Comparison of ENCODE assay signal across 8 cellular contexts in genomic region chr15:41416742-41417417, GRCh38. TPM values are rescaled to one million over a fixed set of nuclear protein-coding genes. Genes with fewer than 3 reads are reported as not detected.
DNase-seq lines count a peak whose midpoint lies in the region; ATAC-seq and TF ChIP-seq lines count a peak whose summit lies in the region.

TSS of gene RTF1 (plus strand) at chr15:41417095. CDS start at chr15:41417116, 21 bp downstream.

- CTCF ChIA-PET in CD4-positive, alpha-beta T cell (lab: Charles Lee): no interaction called here
- CTCF ChIA-PET in activated CD8-positive, alpha-beta memory T cell treated with anti-CD3 and anti-CD28 coated beads for 36 hours (lab: Charles Lee): interaction anchor here (1.6 kb wide), 1 partner anchor 13 kb away, joined by 4 read pairs; no protein-coding TSS in a partner anchor

- ATAC-seq in CD4-positive, alpha-beta T cell (ENCODE audit: poor library complexity): peak; percentile 96
- ATAC-seq in GM19455 (IDR thresholded peaks at IDR 0.05; ENCODE audit: unreplicated experiment): peak; percentile 80

- intact Hi-C loops in CD4-positive, alpha-beta T cell (cut with DNase I, micrococcal nuclease): loop anchor here in 1 of 2 experiments (1.0 to 10.0 kb wide), 9 partner anchors 15 to 1085 kb away; partner anchors contain the start of genes CCDC32, CHP1, EXD1 and GANC

- no peak for TF ChIP-seq CTCF in CD4-positive, alpha-beta T cell (IDR thresholded peaks at IDR 0.05)

- peak; percentile 91 to 99 (median 97) for DNase-seq in CD4-positive, alpha-beta T cell
- DNase-seq in HPDE6-E6E7 (ENCODE audit: extremely low spot score) (peak; percentile 71), NOMO-1 (lab: John Stamatoyannopoulos, UW; ENCODE audit: unreplicated experiment in 2 of 2) (peak; percentile 80 to 87), medulla oblongata (ENCODE audit: extremely low spot score) (peak; percentile 95)
- DNase-seq in effector CD8-positive, alpha-beta T cell (lab: John Stamatoyannopoulos, UW): peak; percentile 93
- peak; percentile 90 to 98 (median 95) for DNase-seq in stimulated activated CD4-positive, alpha-beta T cell treated with anti-CD3 and anti-CD28 coated beads, TNF-alpha, amount 100 ng/mL, for 48 hours (ENCODE audit: low read depth in 3 of 3)

- H3K4me3 Mint-ChIP-seq in CD4-positive, alpha-beta T cell: peak within 1 kb of the TSS; percentile 90

- H3K27ac Mint-ChIP-seq in CD4-positive, alpha-beta T cell: peak within 1 kb of the TSS; percentile 92

- H3K27ac ChIP-seq in CD4-positive, alpha-beta T cell (ENCODE audit: low read depth, low read length): peak within 1 kb of the TSS; percentile 48

- H3K4me1 Mint-ChIP-seq in CD4-positive, alpha-beta T cell (ENCODE audit: low read depth): peaks cover 47% of the 10 kb centered on the region

- no peaks in the 10 kb centered on the region for H3K27me3 Mint-ChIP-seq in CD4-positive, alpha-beta T cell

- no peaks in the 10 kb centered on the region for H3K9me3 ChIP-seq in CD4-positive, alpha-beta T cell (ENCODE audit: control insufficient read depth, low read length)

- no peaks in the 10 kb centered on the region for H3K9me3 Mint-ChIP-seq in CD4-positive, alpha-beta T cell

- peaks cover 16% of the 10 kb centered on the region for H3K36me3 Mint-ChIP-seq in CD4-positive, alpha-beta T cell (ENCODE audit: low read depth)

- POLR2A ChIA-PET in CD4-positive, alpha-beta T cell (lab: Charles Lee): interaction anchor here (1.2 kb wide), 1 partner anchor 186 kb away, joined by 3 read pairs; the partner anchor contains the start of genes CHP1 and EXD1
- POLR2A ChIA-PET in activated CD8-positive, alpha-beta memory T cell treated with anti-CD3 and anti-CD28 coated beads for 36 hours (lab: Charles Lee): interaction anchor here (0.6 to 0.8 kb wide), 2 partner anchors 84 to 99 kb away, joined by 3 read pairs; partner anchors contain the start of genes NUSAP1 and OIP5

- no peaks in the 10 kb centered on the region for H3K27me3 ChIP-seq in CD4-positive, alpha-beta T cell (ENCODE audit: control insufficient read depth, insufficient read depth, low read length)

RNA-seq across cellular contexts. Expression of gene RTF1, which starts in this region (rescaled TPM):
- 10 to 100 TPM; 29.9 to 34.2 TPM for total RNA-seq in CD4-positive, alpha-beta T cell
- total RNA-seq in activated CD8-positive, alpha-beta memory T cell treated with anti-CD3 and anti-CD28 coated beads for 36 hours: 10 to 100 TPM; 28.3 to 33.8 TPM

Comparison
In these comparisons a context has a peak if more than half of its experiments do, and no peak if none do; other contexts are left out.
1. Peak in every context shown above with its lines: DNase-seq, ATAC-seq and H3K27ac ChIP-seq.